Comparison of ENCODE assay signal across 21 cellular contexts in genomic region chr11:44690651-44691050, GRCh38. TPM values are rescaled to one million over a fixed set of nuclear protein-coding genes. Genes with fewer than 3 reads are reported as not detected.
DNase-seq lines count a peak whose midpoint lies in the region; ATAC-seq and FAIRE-seq lines count a peak whose summit lies in the region.
"Had no signal": no experiment of that assay in that cellular context is flagged by ENCODE, and none has a peak within 500 bp of the region (broad histone marks: within the 10 kb centered on the region; RNA-seq: fewer than 3 reads in every experiment).

No MANE protein-coding gene starts in this region.

- no peak overlapping the region for H2AFZ ChIP-seq in neuronal stem cell (ENCODE audit: low read length)

- H4K8ac ChIP-seq in neuronal stem cell (ENCODE audit: low read depth, low read length) = no peak overlapping the region

- no peak overlapping the region for H2BK5ac ChIP-seq in neuronal stem cell (ENCODE audit: low read length)

- ATAC-seq in CD4-positive, CD25-positive, alpha-beta regulatory T cell (ENCODE audit: low read depth in 2 of 2) = no peak
- no peak for ATAC-seq in HG03469 (IDR thresholded peaks at IDR 0.05; ENCODE audit: unreplicated experiment)
- ATAC-seq in stimulated activated naive B cell treated with anti-CD40 and anti-IgM and Interleukin-4, amounts not matched to agents 10 μg/mL and 1 μg/mL and 100 μg/mL, for 72 hours (replicated peaks) = no peak

- peaks cover 0 to 5% of the 10 kb centered on the region in 2 experiments for H3K9me3 ChIP-seq in CD4-positive, CD25-positive, alpha-beta regulatory T cell (ENCODE audit: control insufficient read depth in 2 of 2, low read length in 2 of 2)
- peaks cover 0 to 3% of the 10 kb centered on the region in 2 donors for H3K9me3 ChIP-seq in neuronal stem cell (replicated peaks in 1 of 2; ENCODE audit: control insufficient read depth in 2 of 2, insufficient read depth in 1 of 2, low read depth in 1 of 2, low read length in 2 of 2)

- H3K9me3 Mint-ChIP-seq in CD4-positive, CD25-positive, alpha-beta regulatory T cell = peaks cover 0 to 1% (median 0%) of the 10 kb centered on the region in 7 donors
- H3K9me3 Mint-ChIP-seq in stimulated activated naive B cell treated with anti-CD40 and anti-IgM and Interleukin-4, amounts not matched to agents 10 μg/mL and 1 μg/mL and 100 μg/mL, for 72 hours = no peaks in the 10 kb centered on the region
- H3K9me3 Mint-ChIP-seq: CD4-positive, alpha-beta T cell; IgD-negative memory B cell had no signal

- H2BK12ac ChIP-seq in neuronal stem cell (ENCODE audit: low read length) = no peak overlapping the region

- DNase-seq in CD4-positive, CD25-positive, alpha-beta regulatory T cell = no peak
- DNase-seq in NCI-H82 treated with DMSO at 0.1 percent for 48 hours (lab: John Stamatoyannopoulos, UW; ENCODE audit: unreplicated experiment) = peak; percentile 84
- peak; percentile 77 for DNase-seq in cerebellar cortex (ENCODE audit: low spot score)
- DNase-seq in neuronal stem cell (ENCODE audit: low spot score) = no peak
- no peak for DNase-seq in RCC 7860 (ENCODE audit: low spot score)
- DNase-seq in stimulated activated naive B cell treated with anti-CD40 and anti-IgM and Interleukin-4, amounts not matched to agents 10 μg/mL and 1 μg/mL and 100 μg/mL, for 72 hours = no peak
- DNase-seq: ACHN; Calu3; CD4-positive, alpha-beta T cell; DMS153; DMS79 treated with DMSO at 0.1 percent for 48 hours; EL; GDM1; GOT3 had no signal

- no peaks in the 10 kb centered on the region for H3K27me3 ChIP-seq in CD4-positive, CD25-positive, alpha-beta regulatory T cell (ENCODE audit: control insufficient read depth, insufficient read depth, low read length)
- H3K27me3 ChIP-seq in neuronal stem cell (ENCODE audit: control insufficient read depth in 3 of 3, insufficient read depth in 3 of 3, low read depth in 1 of 3, low read length in 3 of 3) = peaks cover 0 to 13% (median 0%) of the 10 kb centered on the region in 3 experiments
- H3K27me3 ChIP-seq: BLaER1 treated with 17β-estradiol and CSF1 and Interleukin-3, amounts not matched to agents 10 nM and 100 nM had no signal

- H3K4me2 ChIP-seq in neuronal stem cell (ENCODE audit: insufficient read depth, low read length, poor library complexity, severe bottlenecking) = no peak overlapping the region
- H3K4me2 ChIP-seq: BLaER1 treated with 17β-estradiol and CSF1 and Interleukin-3, amounts not matched to agents 10 nM and 100 nM had no signal

- FAIRE-seq in RCC 7860 (lab: Jason Lieb, UNC) = no peak
- FAIRE-seq: GM19239 had no signal

- H3K4me1 ChIP-seq in CD4-positive, CD25-positive, alpha-beta regulatory T cell (ENCODE audit: control insufficient read depth, insufficient read depth, low read length, poor library complexity, severe bottlenecking) = no peaks in the 10 kb centered on the region
- H3K4me1 ChIP-seq in neuronal stem cell (ENCODE audit: control insufficient read depth in 2 of 2, insufficient read depth in 1 of 2, low read depth in 1 of 2, low read length in 2 of 2) = peaks cover 0 to 13% of the 10 kb centered on the region in 2 donors
- H3K4me1 ChIP-seq: HAP-1 had no signal

- H3K27me3 Mint-ChIP-seq in CD4-positive, CD25-positive, alpha-beta regulatory T cell = peaks cover 10% of the 10 kb centered on the region
- H3K27me3 Mint-ChIP-seq in stimulated activated naive B cell treated with anti-CD40 and anti-IgM and Interleukin-4, amounts not matched to agents 10 μg/mL and 1 μg/mL and 100 μg/mL, for 72 hours = peaks cover 14 to 20% of the 10 kb centered on the region in 2 donors
- H3K27me3 Mint-ChIP-seq: CD4-positive, alpha-beta T cell had no signal

- no peaks in the 10 kb centered on the region for H3K36me3 ChIP-seq in CD4-positive, CD25-positive, alpha-beta regulatory T cell (ENCODE audit: control insufficient read depth, insufficient read depth, low read length)
- H3K36me3 ChIP-seq in neuronal stem cell (replicated peaks in 1 of 2; ENCODE audit: control insufficient read depth in 2 of 2, insufficient read depth in 2 of 2, low read length in 2 of 2) = no peaks in the 10 kb centered on the region
- H3K36me3 ChIP-seq: BLaER1 treated with 17β-estradiol and CSF1 and Interleukin-3, amounts not matched to agents 10 nM and 100 nM; HAP-1 had no signal

- H3K23ac ChIP-seq in neuronal stem cell (ENCODE audit: low read depth, low read length, poor library complexity) = no peak overlapping the region

- no peaks in the 10 kb centered on the region for H3K36me3 Mint-ChIP-seq in CD4-positive, CD25-positive, alpha-beta regulatory T cell
- no peaks in the 10 kb centered on the region for H3K36me3 Mint-ChIP-seq in stimulated activated naive B cell treated with anti-CD40 and anti-IgM and Interleukin-4, amounts not matched to agents 10 μg/mL and 1 μg/mL and 100 μg/mL, for 72 hours
- H3K36me3 Mint-ChIP-seq: IgD-negative memory B cell had no signal

- WGBS in neuronal stem cell (ENCODE audit: extremely low coverage in 2 of 2, insufficient read length in 2 of 2, insufficient replicate concordance in 1 of 2), 2 donors = no CpG with 5 or more reads among the region's 3 CpGs

- no peak overlapping the region for H3K4ac ChIP-seq in neuronal stem cell (ENCODE audit: low read length)

- no peaks in the 10 kb centered on the region for H3K79me1 ChIP-seq in neuronal stem cell (ENCODE audit: low read depth, low read length)

- H2AK5ac ChIP-seq in neuronal stem cell (ENCODE audit: low read depth, low read length) = peak overlapping the region; percentile 58

- no peak overlapping the region for H2BK15ac ChIP-seq in neuronal stem cell (ENCODE audit: low read length)

- no peak overlapping the region for H3K4me3 ChIP-seq in CD4-positive, CD25-positive, alpha-beta regulatory T cell (ENCODE audit: low read depth, low read length)
- no peak overlapping the region for H3K4me3 ChIP-seq in neuronal stem cell (ENCODE audit: low read length in 2 of 2)
- H3K4me3 ChIP-seq: BLaER1 treated with 17β-estradiol and CSF1 and Interleukin-3, amounts not matched to agents 10 nM and 100 nM; HAP-1 had no signal

- no peak overlapping the region for H3K4me3 Mint-ChIP-seq in CD4-positive, CD25-positive, alpha-beta regulatory T cell
- H3K4me3 Mint-ChIP-seq in stimulated activated naive B cell treated with anti-CD40 and anti-IgM and Interleukin-4, amounts not matched to agents 10 μg/mL and 1 μg/mL and 100 μg/mL, for 72 hours = no peak overlapping the region
- H3K4me3 Mint-ChIP-seq: CD4-positive, alpha-beta T cell; IgD-negative memory B cell had no signal

- H3K14ac ChIP-seq in neuronal stem cell (ENCODE audit: low read length) = no peak overlapping the region

- H3K4me1 Mint-ChIP-seq in CD4-positive, CD25-positive, alpha-beta regulatory T cell = peaks cover 5 to 29% (median 19%) of the 10 kb centered on the region in 4 donors
- H3K4me1 Mint-ChIP-seq in stimulated activated naive B cell treated with anti-CD40 and anti-IgM and Interleukin-4, amounts not matched to agents 10 μg/mL and 1 μg/mL and 100 μg/mL, for 72 hours = peaks cover 19 to 20% of the 10 kb centered on the region in 2 donors

- H3K9ac ChIP-seq in neuronal stem cell (ENCODE audit: low read depth, low read length, poor library complexity) = no peak overlapping the region
- H3K9ac ChIP-seq: BLaER1 treated with 17β-estradiol and CSF1 and Interleukin-3, amounts not matched to agents 10 nM and 100 nM had no signal

- H2BK120ac ChIP-seq in neuronal stem cell (ENCODE audit: low read depth, low read length) = no peak overlapping the region

- no peak overlapping the region for H3K18ac ChIP-seq in neuronal stem cell (ENCODE audit: low read length)

- no peak overlapping the region for H4K91ac ChIP-seq in neuronal stem cell (ENCODE audit: low read depth, low read length, poor library complexity)

- H3K27ac ChIP-seq in CD4-positive, CD25-positive, alpha-beta regulatory T cell (ENCODE audit: insufficient read depth, low read length, poor library complexity, severe bottlenecking) = no peak overlapping the region
- no peak overlapping the region for H3K27ac ChIP-seq in neuronal stem cell (replicated peaks; ENCODE audit: low read length)
- H3K27ac ChIP-seq: BLaER1 treated with 17β-estradiol and CSF1 and Interleukin-3, amounts not matched to agents 10 nM and 100 nM had no signal

- H3K27ac Mint-ChIP-seq in CD4-positive, CD25-positive, alpha-beta regulatory T cell = peak overlapping the region in 2 of 3 donors; percentile 42 to 43
- H3K27ac Mint-ChIP-seq in stimulated activated naive B cell treated with anti-CD40 and anti-IgM and Interleukin-4, amounts not matched to agents 10 μg/mL and 1 μg/mL and 100 μg/mL, for 72 hours = no peak overlapping the region
- H3K27ac Mint-ChIP-seq: CD4-positive, alpha-beta T cell; IgD-negative memory B cell had no signal

RNA-seq across cellular contexts. Expression of gene TSPAN18, which starts 36.1 kb away (rescaled TPM):
- total RNA-seq in CD4-positive, CD25-positive, alpha-beta regulatory T cell = 36.9 TPM
- polyA plus RNA-seq in CD4-positive, CD25-positive, alpha-beta regulatory T cell = 1 to 10 TPM; 3.2 to 5.9 (median 4.2) TPM
- 144 TPM for polyA plus RNA-seq in neuronal stem cell (2013, experiment 1 of 2)
- polyA plus RNA-seq in neuronal stem cell (2013, experiment 2 of 2) = 146 TPM
- total RNA-seq: A172, Calu3, HT1080 had no signal

Comparison
In these comparisons a context has a peak if more than half of its experiments do, and no peak if none do; other contexts are left out.
1. DNase-seq: peak in NCI-H82 treated with DMSO at 0.1 percent for 48 hours (single experiment) and cerebellar cortex (single experiment); none in CD4-positive, CD25-positive, alpha-beta regulatory T cell (0 of 3), neuronal stem cell (single experiment), RCC 7860 (single experiment) and stimulated activated naive B cell treated with anti-CD40 and anti-IgM and Interleukin-4, amounts not matched to agents 10 μg/mL and 1 μg/mL and 100 μg/mL, for 72 hours (single experiment).